ENCODE assay signal across 13 cellular contexts in the genomic region with DNA sequence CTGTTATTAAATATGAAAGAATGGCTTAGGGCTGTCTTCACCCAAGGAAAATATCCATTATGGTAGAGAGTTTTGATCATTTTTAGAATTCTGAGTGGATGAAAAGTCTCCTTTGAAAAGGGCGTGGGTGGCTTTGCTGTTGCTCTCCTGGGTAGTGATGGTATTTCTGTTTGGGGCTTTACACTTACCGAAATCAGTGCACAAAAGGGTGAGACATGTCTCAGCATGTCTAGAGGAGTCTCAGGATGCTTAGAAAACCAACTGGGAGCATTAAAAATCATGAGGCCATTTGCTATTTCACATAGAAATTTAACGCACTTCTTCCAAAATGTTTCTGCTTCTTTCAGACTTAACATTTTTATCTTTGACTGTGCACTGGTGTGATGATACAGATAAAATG.
"Had no signal": no experiment of that assay in that cellular context is flagged by ENCODE, and none has a peak within 500 bp of the region (broad histone marks: within the 10 kb centered on the region; RNA-seq: fewer than 3 reads in every experiment).

No MANE protein-coding gene starts in this region.

- H3K9me3 ChIP-seq: SJCRH30 had no signal

- FAIRE-seq: urothelium cell line had no signal

- H3K27ac ChIP-seq: neural progenitor cell, parathyroid adenoma, SJCRH30 had no signal

- H3K9ac ChIP-seq: neural progenitor cell, parathyroid adenoma had no signal

- H3K9me3 Mint-ChIP-seq: central memory CD8-positive, alpha-beta T cell; neural progenitor cell had no signal

- H3K4me1 Mint-ChIP-seq: neural progenitor cell had no signal

- H3K27ac Mint-ChIP-seq: mesothelial cell of epicardium, neural progenitor cell had no signal

- H2AFZ ChIP-seq: neural progenitor cell, parathyroid adenoma had no signal

- H3K27me3 ChIP-seq: neural progenitor cell, SJCRH30 had no signal

- H3K36me3 ChIP-seq: SJCRH30 had no signal

- H3K4me1 ChIP-seq: parathyroid adenoma, SJCRH30 had no signal

- H3K4me3 ChIP-seq: neural progenitor cell, SJCRH30 had no signal

- H3K27me3 Mint-ChIP-seq: central memory CD8-positive, alpha-beta T cell had no signal

- H3K4me3 Mint-ChIP-seq: central memory CD8-positive, alpha-beta T cell; mesothelial cell of epicardium; neural progenitor cell had no signal

- DNase-seq: activated T-cell treated with anti-CD3 and anti-CD28 coated beads, Interleukin-2, amount 50 U/mL, for 1 hour; cortex of kidney; effector CD8-positive, alpha-beta T cell; hypothalamus; SJCRH30; stimulated activated CD4-positive, alpha-beta T cell treated with anti-CD3 and anti-CD28 coated beads, Interleukin-15, amount 100 ng/mL, for 24 hours; stimulated activated CD4-positive, alpha-beta T cell treated with anti-CD3 and anti-CD28 coated beads, Interleukin-4, amount 100 ng/mL, for 4 hours; SW 1271 had no signal

- H3K4me2 ChIP-seq: neural progenitor cell had no signal
